23 cellular contexts compared by ENCODE assay signal in genomic region chr21:36436829-36437744, GRCh38. TPM values are rescaled to one million over a fixed set of nuclear protein-coding genes. Genes with fewer than 3 reads are reported as not detected.
A peak's percentile ranks its signal among the peaks of the same experiment; 100 is the strongest.
DNase-seq lines count a peak whose midpoint lies in the region; ATAC-seq and TF ChIP-seq lines count a peak whose summit lies in the region.
"Had no signal": no experiment of that assay in that cellular context is flagged by ENCODE, and none has a peak within 500 bp of the region (broad histone marks: within the 10 kb centered on the region; RNA-seq: fewer than 3 reads in every experiment).

No MANE protein-coding gene starts in this region.

- H3K27ac Mint-ChIP-seq in activated T-cell treated with anti-CD3 and anti-CD28 coated beads, Interleukin-2, amount 50 U/mL, for 24 hours: no peak overlapping the region
- H3K27ac Mint-ChIP-seq: activated CD4-positive, alpha-beta T cell treated with anti-CD3 and anti-CD28 coated beads for 36 hours; nephron progenitor cell; T-cell had no signal

- no peaks in the 10 kb centered on the region for H3K9me3 Mint-ChIP-seq in activated T-cell treated with anti-CD3 and anti-CD28 coated beads, Interleukin-2, amount 50 U/mL, for 24 hours
- H3K9me3 Mint-ChIP-seq: CD14-positive monocyte; central memory CD8-positive, alpha-beta T cell had no signal

- H3K27ac ChIP-seq in ACC112 (ENCODE audit: low read depth, low read length) (peak overlapping the region; percentile 3; the same call in 1 of the 2 replicates), RWPE2 (ENCODE audit: poor library complexity, severe bottlenecking) (peak overlapping the region; percentile 86), breast epithelium (no peak overlapping the region)
- H3K27ac ChIP-seq: dorsolateral prefrontal cortex, HL-60 had no signal

- ATAC-seq in RWPE2 (ENCODE audit: low read depth): 0 out of 3 replicates have a peak, but pooled peaks have one; percentile 8
- no peak for ATAC-seq in left colon
- ATAC-seq: activated CD4-positive, alpha-beta T cell treated with anti-CD3 and anti-CD28 coated beads for 36 hours; sciatic nerve; T-cell had no signal

- TF ChIP-seq POLR2A in breast epithelium (IDR thresholded peaks at IDR 0.05): no peak

- peaks cover 14% of the 10 kb centered on the region for H3K4me1 ChIP-seq in ACC112 (ENCODE audit: control insufficient read depth, insufficient read depth, low read length, unreplicated experiment)
- H3K4me1 ChIP-seq in RWPE2 (ENCODE audit: insufficient read depth, poor library complexity, severe bottlenecking): peaks cover 19% of the 10 kb centered on the region
- H3K4me1 ChIP-seq in breast epithelium: no peaks in the 10 kb centered on the region

- no peak overlapping the region for H2AFZ ChIP-seq in ACC112 (ENCODE audit: low read length, unreplicated experiment)

- H3K36me3 ChIP-seq in ACC112 (ENCODE audit: insufficient read depth, low read length) (no peaks in the 10 kb centered on the region), RWPE2 (ENCODE audit: low read depth) (no peaks in the 10 kb centered on the region), breast epithelium (no peaks in the 10 kb centered on the region)

- H3K4me3 Mint-ChIP-seq in activated T-cell treated with anti-CD3 and anti-CD28 coated beads, Interleukin-2, amount 50 U/mL, for 24 hours: no peak overlapping the region
- H3K4me3 Mint-ChIP-seq: activated CD4-positive, alpha-beta T cell treated with anti-CD3 and anti-CD28 coated beads for 36 hours; CD14-positive monocyte; central memory CD8-positive, alpha-beta T cell; nephron progenitor cell; T-cell had no signal

- H3K27me3 Mint-ChIP-seq in activated T-cell treated with anti-CD3 and anti-CD28 coated beads, Interleukin-2, amount 50 U/mL, for 24 hours: peaks cover 22% of the 10 kb centered on the region

- H3K79me2 ChIP-seq in ACC112 (ENCODE audit: control insufficient read depth, insufficient read depth, low read length, unreplicated experiment): no peaks in the 10 kb centered on the region

- H3K27me3 ChIP-seq in ACC112 (ENCODE audit: insufficient read depth, low read length) (no peaks in the 10 kb centered on the region), RWPE2 (ENCODE audit: insufficient read depth, poor library complexity, severe bottlenecking) (no peaks in the 10 kb centered on the region), breast epithelium (no peaks in the 10 kb centered on the region)
- H3K27me3 ChIP-seq: dorsolateral prefrontal cortex had no signal

- no peak for TF ChIP-seq CTCF in RWPE2 (IDR thresholded peaks at IDR 0.05; ENCODE audit: poor library complexity, severe bottlenecking)
- no peak for TF ChIP-seq CTCF in fibroblast of the aortic adventitia (IDR thresholded peaks at IDR 0.05; ENCODE audit: insufficient read depth, low read length)
- no peak for TF ChIP-seq CTCF in breast epithelium (IDR thresholded peaks at IDR 0.05)

- peak; percentile 41 for DNase-seq in M059J (ENCODE audit: low read depth)
- DNase-seq in RWPE2 (ENCODE audit: low spot score): no peak
- DNase-seq in fibroblast of the aortic adventitia (ENCODE audit: low read depth): peak; percentile 26
- no peak for DNase-seq in left colon
- no peak for DNase-seq in activated T-cell treated with anti-CD3 and anti-CD28 coated beads, Interleukin-2, amount 50 U/mL, for 24 hours
- no peak for DNase-seq in NCI-H1436 (lab: John Stamatoyannopoulos, UW)
- no peak for DNase-seq in breast epithelium (ENCODE audit: low spot score in 2 of 2)
- DNase-seq: activated CD4-positive, alpha-beta T cell treated with anti-CD3 and anti-CD28 coated beads for 36 hours; activated naive CD4-positive, alpha-beta T cell treated with anti-CD3 and anti-CD28 coated beads, Interleukin-2, amount 50 U/mL, for 16 hours; dorsolateral prefrontal cortex; foreskin melanocyte; hippocampal formation; NCI-H1694 treated with DMSO at 0.1 percent for 48 hours; nephron progenitor cell; stimulated activated CD8-positive, alpha-beta memory T cell treated with anti-CD3 and anti-CD28 coated beads, Interleukin-4, amount 100 ng/mL, for 48 hours; T-cell had no signal

- H3K4me3 ChIP-seq in ACC112 (ENCODE audit: low read depth, low read length) (no peak overlapping the region), RWPE2 (ENCODE audit: severe bottlenecking) (no peak overlapping the region), fibroblast of the aortic adventitia (ENCODE audit: low read depth, low read length) (no peak overlapping the region), breast epithelium (no peak overlapping the region)
- H3K4me3 ChIP-seq: dorsolateral prefrontal cortex had no signal

- H3K4me1 Mint-ChIP-seq in activated T-cell treated with anti-CD3 and anti-CD28 coated beads, Interleukin-2, amount 50 U/mL, for 24 hours (ENCODE audit: low read depth): peaks cover 4% of the 10 kb centered on the region
- H3K4me1 Mint-ChIP-seq: activated CD4-positive, alpha-beta T cell treated with anti-CD3 and anti-CD28 coated beads for 36 hours; central memory CD8-positive, alpha-beta T cell had no signal

- no peaks in the 10 kb centered on the region for H3K9me3 ChIP-seq in RWPE2 (ENCODE audit: severe bottlenecking)
- H3K9me3 ChIP-seq in breast epithelium: no peaks in the 10 kb centered on the region

- H3K36me3 Mint-ChIP-seq in activated T-cell treated with anti-CD3 and anti-CD28 coated beads, Interleukin-2, amount 50 U/mL, for 24 hours (ENCODE audit: low read depth): no peaks in the 10 kb centered on the region
- H3K36me3 Mint-ChIP-seq: CD14-positive monocyte, T-cell had no signal

- intact Hi-C loops in left colon (cut with DNase I, micrococcal nuclease): no loop called here
- intact Hi-C loops in breast epithelium (cut with DNase I; ENCODE audit: low total_unique reads): no loop called here

RNA-seq across cellular contexts. Expression of gene CLDN14, which starts 42.8 kb away (rescaled TPM):
- not detected in 2 replicates for total RNA-seq in M059J (2014; rRNA removed; shearing (Covaris generic))
- 0.27 and 0.57 TPM in 2 replicates for total RNA-seq in fibroblast of the aortic adventitia (ENCODE audit: low replicate concordance)
- total RNA-seq in left colon: under 1 TPM; 0.20 to 0.37 TPM
- not detected for total RNA-seq in breast epithelium
- total RNA-seq: activated CD4-positive, alpha-beta T cell treated with anti-CD3 and anti-CD28 coated beads for 36 hours; activated CD8-positive, alpha-beta memory T cell treated with anti-CD3 and anti-CD28 coated beads for 36 hours; dorsolateral prefrontal cortex; T-cell; ureter had no signal

RNA-seq across cellular contexts. Expression of gene CHAF1B, which starts 51.9 kb away (rescaled TPM):
- 14.4 and 21.4 TPM in 2 replicates for total RNA-seq in M059J (2014; rRNA removed; shearing (Covaris generic))
- total RNA-seq in fibroblast of the aortic adventitia (ENCODE audit: low replicate concordance) (0.49 and 7.8 TPM in 2 replicates), left colon (1 to 10 TPM; 1.4 to 2.7 TPM), breast epithelium (1 to 10 TPM in 2 of 3 donors, under 1 TPM in 1; 0.64 to 2.8 (median 1.6) TPM)

Comparison
In these comparisons a context has a peak if more than half of its experiments do, and no peak if none do; other contexts are left out.
1. H3K27ac ChIP-seq: peak in ACC112 (single experiment) and RWPE2 (single experiment); none in breast epithelium (0 of 2).
2. DNase-seq: peak in M059J (single experiment) and fibroblast of the aortic adventitia (single experiment); none in RWPE2 (single experiment), left colon (0 of 2), activated T-cell treated with anti-CD3 and anti-CD28 coated beads, Interleukin-2, amount 50 U/mL, for 24 hours (single experiment), NCI-H1436 (single experiment) and breast epithelium (0 of 2).